Comparison of ENCODE assay signal across 15 cellular contexts in the genomic region with DNA sequence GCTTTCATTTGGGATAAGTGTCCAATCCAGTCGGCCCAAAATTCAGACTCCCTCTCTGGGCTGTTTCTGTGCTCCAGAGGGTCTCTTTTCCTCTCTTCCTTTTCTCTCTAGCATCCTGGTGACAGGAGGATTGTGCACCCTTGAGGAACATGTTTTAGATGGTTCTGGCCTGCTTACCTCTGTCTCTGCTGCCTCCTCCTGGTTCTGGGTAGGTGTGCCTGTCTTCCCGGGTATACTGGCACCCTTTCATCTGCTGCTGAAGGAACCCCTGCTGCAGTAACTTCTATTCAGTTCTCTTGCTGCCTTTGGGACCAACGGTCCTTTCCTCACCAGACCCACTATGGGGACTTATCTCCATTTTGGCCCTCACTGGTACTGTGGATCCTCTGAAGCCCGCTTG. TPM values are rescaled to one million over a fixed set of nuclear protein-coding genes. Genes with fewer than 3 reads are reported as not detected.
DNase-seq lines count a peak whose midpoint lies in the region; ATAC-seq lines count a peak whose summit lies in the region.
"Had no signal": no experiment of that assay in that cellular context is flagged by ENCODE, and none has a peak within 500 bp of the region (broad histone marks: within the 10 kb centered on the region; RNA-seq: fewer than 3 reads in every experiment).

No MANE protein-coding gene starts in this region.

- no peak overlapping the region for H3K27ac ChIP-seq in mesendoderm (ENCODE audit: low read depth, low read length)
- H3K27ac ChIP-seq: brain microvascular endothelial cell, thoracic aorta had no signal

- H3K79me2 ChIP-seq in mesendoderm (ENCODE audit: control insufficient read depth, insufficient read depth, low read length): no peaks in the 10 kb centered on the region

- H3K18ac ChIP-seq in mesendoderm (ENCODE audit: low read length): no peak overlapping the region

- no peaks in the 10 kb centered on the region for H3K27me3 ChIP-seq in mesendoderm (ENCODE audit: insufficient read depth, low read length, poor library complexity)
- H3K27me3 ChIP-seq: brain microvascular endothelial cell had no signal

- DNase-seq in SIG-M5 treated with dmso at 0.1 percent for 504 hours (lab: John Stamatoyannopoulos, UW; ENCODE audit: unreplicated experiment): peak; percentile 9
- DNase-seq in SIG-M5 (lab: John Stamatoyannopoulos, UW): no peak
- DNase-seq in OCI-M1 (lab: John Stamatoyannopoulos, UW): peak; percentile 76
- DNase-seq in mesendoderm: peak; percentile 21
- no peak for DNase-seq in activated CD4-positive, alpha-beta T cell treated with anti-CD3 and anti-CD28 coated beads, Interleukin-2, amount 50 U/mL, for 1 hour
- DNase-seq in activated naive CD4-positive, alpha-beta T cell treated with Interleukin-2 at 50 U/mL for 16 hours: no peak
- DNase-seq: brain microvascular endothelial cell, NCI-H1092 treated with DMSO at 0.1 percent for 48 hours, NCI-H446, posterior cingulate gyrus, RPMI8226, T-helper 9 cell had no signal

- H3K4me2 ChIP-seq in mesendoderm (ENCODE audit: low read length): no peak overlapping the region

- H2BK5ac ChIP-seq in mesendoderm (ENCODE audit: low read length): no peak overlapping the region

- peaks cover 4% of the 10 kb centered on the region for H3K79me1 ChIP-seq in mesendoderm (ENCODE audit: low read length)

- no peak overlapping the region for H4K8ac ChIP-seq in mesendoderm (ENCODE audit: low read depth, low read length)

- H2BK15ac ChIP-seq in mesendoderm (replicated peaks; ENCODE audit: low read depth): no peak overlapping the region

- H3K9ac ChIP-seq in mesendoderm (ENCODE audit: low read length): no peak overlapping the region

- no peak overlapping the region for H3K23ac ChIP-seq in mesendoderm (ENCODE audit: low read length)

- no peak overlapping the region for H3K4me3 ChIP-seq in mesendoderm (ENCODE audit: low read length)
- H3K4me3 ChIP-seq: thoracic aorta had no signal

- H3K36me3 ChIP-seq in mesendoderm (ENCODE audit: control insufficient read depth, insufficient read depth, low read length): no peaks in the 10 kb centered on the region
- H3K36me3 ChIP-seq: brain microvascular endothelial cell, thoracic aorta had no signal

- WGBS in mesendoderm (ENCODE audit: extremely low coverage, insufficient coverage, low lambda C conversion rate): no CpG with 5 or more reads among the region's 4 CpGs

- no peak overlapping the region for H2AK5ac ChIP-seq in mesendoderm (ENCODE audit: low read length)

- no peak overlapping the region for H2BK120ac ChIP-seq in mesendoderm (ENCODE audit: low read depth, low read length)

- ATAC-seq in HG02870 (IDR thresholded peaks at IDR 0.05; ENCODE audit: unreplicated experiment) (peak; percentile 27), HG02840 (IDR thresholded peaks at IDR 0.05; ENCODE audit: low FRiP score, unreplicated experiment) (no peak)

- no peak overlapping the region for H3K4ac ChIP-seq in mesendoderm (ENCODE audit: low read depth, low read length)

- no peak overlapping the region for H4K5ac ChIP-seq in mesendoderm (ENCODE audit: low read length)

- no peaks in the 10 kb centered on the region for H3K4me1 ChIP-seq in mesendoderm (ENCODE audit: control insufficient read depth, low read depth, low read length)

- H3K56ac ChIP-seq in mesendoderm (ENCODE audit: low read length): no peak overlapping the region

RNA-seq across cellular contexts. Expression of a gene that starts 53.2 kb away (rescaled TPM):
- 290 TPM for polyA plus RNA-seq in mesendoderm (2013, experiment 1 of 2)
- 291 TPM for polyA plus RNA-seq in mesendoderm (2013, experiment 2 of 2)

Comparison
In these comparisons a context has a peak if more than half of its experiments do, and no peak if none do; other contexts are left out.
1. DNase-seq: peak in SIG-M5 treated with dmso at 0.1 percent for 504 hours (single experiment), OCI-M1 (single experiment) and mesendoderm (single experiment); none in SIG-M5 (single experiment), activated CD4-positive, alpha-beta T cell treated with anti-CD3 and anti-CD28 coated beads, Interleukin-2, amount 50 U/mL, for 1 hour (single experiment) and activated naive CD4-positive, alpha-beta T cell treated with Interleukin-2 at 50 U/mL for 16 hours (single experiment).